Comparison of ENCODE assay signal across 1 cellular context in genomic region chr17:39642675-39643074, GRCh38.
TF ChIP-seq lines count a peak whose summit lies in the region.

No MANE protein-coding gene starts in this region.

TF ChIP-seq in HepG2, 621 proteins besides CTCF, POLR2A, EP300 and RAD21:
- no peak for TF ChIP-seq MXD1 (CRISPR knock-in tag; IDR thresholded peaks at IDR 0.05)
- no peak for TF ChIP-seq ZNF687 (CRISPR knock-in tag; IDR thresholded peaks at IDR 0.05)
- no peak for TF ChIP-seq ZNF224 (CRISPR knock-in tag; IDR thresholded peaks at IDR 0.05)
- peak; percentile 56; the same call in 1 of the 2 replicates for TF ChIP-seq ZMYM3 (CRISPR knock-in tag; IDR thresholded peaks at IDR 0.05)
- TF ChIP-seq, protein P1, sequence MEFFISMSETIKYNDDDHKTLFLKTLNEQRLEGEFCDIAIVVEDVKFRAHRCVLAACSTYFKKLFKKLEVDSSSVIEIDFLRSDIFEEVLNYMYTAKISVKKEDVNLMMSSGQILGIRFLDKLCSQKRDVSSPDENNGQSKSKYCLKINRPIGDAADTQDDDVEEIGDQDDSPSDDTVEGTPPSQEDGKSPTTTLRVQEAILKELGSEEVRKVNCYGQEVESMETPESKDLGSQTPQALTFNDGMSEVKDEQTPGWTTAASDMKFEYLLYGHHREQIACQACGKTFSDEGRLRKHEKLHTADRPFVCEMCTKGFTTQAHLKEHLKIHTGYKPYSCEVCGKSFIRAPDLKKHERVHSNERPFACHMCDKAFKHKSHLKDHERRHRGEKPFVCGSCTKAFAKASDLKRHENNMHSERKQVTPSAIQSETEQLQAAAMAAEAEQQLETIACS (CRISPR knock-in tag; IDR thresholded peaks at IDR 0.05) = no peak
- TF ChIP-seq ZNF382 (CRISPR knock-in tag; IDR thresholded peaks at IDR 0.05; ENCODE audit: borderline replicate concordance) = no peak
- no peak for TF ChIP-seq ZNF562 (CRISPR knock-in tag; IDR thresholded peaks at IDR 0.05; ENCODE audit: borderline replicate concordance)
- no peak for TF ChIP-seq KDM1A (CRISPR knock-in tag; IDR thresholded peaks at IDR 0.05)
- TF ChIP-seq NKX3-1 (CRISPR knock-in tag; IDR thresholded peaks at IDR 0.05) = no peak
